In genomic region chr3:32455609-32456428, GRCh38 we compare ENCODE assay signal across 13 cellular contexts. TPM values are rescaled to one million over a fixed set of nuclear protein-coding genes. Genes with fewer than 3 reads are reported as not detected.
DNase-seq lines count a peak whose midpoint lies in the region; TF ChIP-seq lines count a peak whose summit lies in the region.
"Had no signal": no experiment of that assay in that cellular context is flagged by ENCODE, and none has a peak within 500 bp of the region (broad histone marks: within the 10 kb centered on the region; RNA-seq: fewer than 3 reads in every experiment).

No MANE protein-coding gene starts in this region.

- TF ChIP-seq CTCF in VCaP (conservative IDR thresholded peaks at IDR 0.05) (no peak), type B pancreatic cell (conservative IDR thresholded peaks at IDR 0.05) (no peak), SK-N-SH (IDR thresholded peaks at IDR 0.05) (no peak), sigmoid colon (IDR thresholded peaks at IDR 0.05) (no peak)

- peaks cover 0 to 9% of the 10 kb centered on the region in 2 experiments for H3K36me3 ChIP-seq in SK-N-SH (replicated peaks in 1 of 2; ENCODE audit: control insufficient read depth in 1 of 2, insufficient read depth in 2 of 2, low read length in 1 of 2)
- H3K36me3 ChIP-seq in sigmoid colon: no peaks in the 10 kb centered on the region

- no peaks in the 10 kb centered on the region for H4K20me1 ChIP-seq in SK-N-SH (ENCODE audit: insufficient read depth)

- H3K4me3 ChIP-seq in SK-N-SH (ENCODE audit: low read depth in 2 of 2, low read length in 1 of 2) (no peak overlapping the region), sigmoid colon (no peak overlapping the region)

- peaks cover 18% of the 10 kb centered on the region for H3K36me3 Mint-ChIP-seq in activated naive CD4-positive, alpha-beta T cell treated with anti-CD3 and anti-CD28 coated beads, Interleukin-2, amount 50 U/mL, for 24 hours
- H3K36me3 Mint-ChIP-seq in type B pancreatic cell: peaks cover 18% of the 10 kb centered on the region

- no peak overlapping the region for H3K9ac ChIP-seq in SK-N-SH

- CTCF ChIA-PET in SK-N-SH (lab: Yijun Ruan, JAX): interaction anchor here (6.6 kb wide), 1 partner anchor 12 kb away, joined by 52 read pairs; no protein-coding TSS in a partner anchor

- peak overlapping the region; percentile 94 for H3K27ac Mint-ChIP-seq in activated naive CD4-positive, alpha-beta T cell treated with anti-CD3 and anti-CD28 coated beads, Interleukin-2, amount 50 U/mL, for 24 hours
- no peak overlapping the region for H3K27ac Mint-ChIP-seq in type B pancreatic cell

- peaks cover 5% of the 10 kb centered on the region for H3K9me3 Mint-ChIP-seq in activated naive CD4-positive, alpha-beta T cell treated with anti-CD3 and anti-CD28 coated beads, Interleukin-2, amount 50 U/mL, for 24 hours
- peaks cover 4% of the 10 kb centered on the region for H3K9me3 Mint-ChIP-seq in type B pancreatic cell
- H3K9me3 Mint-ChIP-seq: immature natural killer cell had no signal

- no peak overlapping the region for H3K4me2 ChIP-seq in SK-N-SH

- H3K4me1 ChIP-seq in SK-N-SH (ENCODE audit: control insufficient read depth in 1 of 2, insufficient read depth in 2 of 2, low read depth in 1 of 2, low read length in 1 of 2): peaks cover 0 to 7% of the 10 kb centered on the region in 2 experiments; a peak in 2 of 4 replicates
- no peaks in the 10 kb centered on the region for H3K4me1 ChIP-seq in sigmoid colon

- no peak for TF ChIP-seq POLR2A in sigmoid colon (IDR thresholded peaks at IDR 0.05)

- intact Hi-C loops in sigmoid colon (cut with DNase I): no loop called here

- no peak for TF ChIP-seq EP300 in SK-N-SH (IDR thresholded peaks at IDR 0.05; ENCODE audit: borderline replicate concordance in 1 of 2, low read depth in 1 of 2, low read length in 1 of 2)
- no peak for TF ChIP-seq EP300 in sigmoid colon (IDR thresholded peaks at IDR 0.05)

- H3K4me1 Mint-ChIP-seq in activated naive CD4-positive, alpha-beta T cell treated with anti-CD3 and anti-CD28 coated beads, Interleukin-2, amount 50 U/mL, for 24 hours: peaks cover 55% of the 10 kb centered on the region
- peaks cover 33% of the 10 kb centered on the region for H3K4me1 Mint-ChIP-seq in type B pancreatic cell (ENCODE audit: unreplicated experiment)

- no peaks in the 10 kb centered on the region for H3K9me2 ChIP-seq in SK-N-SH

- H3F3A ChIP-seq in SK-N-SH (replicated peaks; ENCODE audit: insufficient read depth): no peaks in the 10 kb centered on the region

- no peak overlapping the region for H2AFZ ChIP-seq in SK-N-SH (ENCODE audit: low read depth)

- no peak for TF ChIP-seq RAD21 in SK-N-SH (IDR thresholded peaks at IDR 0.05; ENCODE audit: low read length)

- DNase-seq in activated naive CD4-positive, alpha-beta T cell treated with anti-CD3 and anti-CD28 coated beads, Interleukin-2, amount 50 U/mL, for 16 hours: no peak
- DNase-seq in iPS-NIHi7 (ENCODE audit: extremely low spot score) (peak; percentile 7), type B pancreatic cell (ENCODE audit: extremely low spot score, unreplicated experiment) (peak; percentile 27), SK-N-SH (no peak), sigmoid colon (no peak), HT-29 (ENCODE audit: low spot score) (no peak)
- DNase-seq: activated gamma-delta T cell, GDM1, immature natural killer cell, NCI-H2171, PC-3 had no signal

- H3K27me3 ChIP-seq in SK-N-SH (ENCODE audit: insufficient read depth) (no peaks in the 10 kb centered on the region), sigmoid colon (no peaks in the 10 kb centered on the region)

- H3K4me3 Mint-ChIP-seq in activated naive CD4-positive, alpha-beta T cell treated with anti-CD3 and anti-CD28 coated beads, Interleukin-2, amount 50 U/mL, for 24 hours: peak overlapping the region; percentile 62
- no peak overlapping the region for H3K4me3 Mint-ChIP-seq in type B pancreatic cell
- H3K4me3 Mint-ChIP-seq: immature natural killer cell had no signal

- H3K27me3 Mint-ChIP-seq in activated naive CD4-positive, alpha-beta T cell treated with anti-CD3 and anti-CD28 coated beads, Interleukin-2, amount 50 U/mL, for 24 hours: no peaks in the 10 kb centered on the region
- H3K27me3 Mint-ChIP-seq in type B pancreatic cell: peaks cover 3% of the 10 kb centered on the region

- H3K9me3 ChIP-seq in SK-N-SH (no peaks in the 10 kb centered on the region), sigmoid colon (no peaks in the 10 kb centered on the region)

- H3K27ac ChIP-seq in VCaP (peak overlapping the region; percentile 39; the same call in 1 of the 2 replicates), SK-N-SH (ENCODE audit: low read depth in 2 of 2, low read length in 1 of 2) (no peak overlapping the region), sigmoid colon (no peak overlapping the region)

- POLR2A ChIA-PET in SK-N-SH (lab: Yijun Ruan, JAX): no interaction called here

- 94% methylated on average over 13 of the region's 15 CpGs for WGBS in SK-N-SH (ENCODE audit: low lambda C conversion rate)
- 83 to 91% methylated on average over 15 of the region's 15 CpGs for WGBS in sigmoid colon, 2 donors

- H3K79me2 ChIP-seq in SK-N-SH (ENCODE audit: insufficient read depth): no peaks in the 10 kb centered on the region

TF ChIP-seq in SK-N-SH, 30 proteins besides CTCF, POLR2A, EP300 and RAD21:
- TF ChIP-seq USF1 (IDR thresholded peaks at IDR 0.05; ENCODE audit: borderline replicate concordance, low read depth) (no peak), ELF1 (IDR thresholded peaks at IDR 0.05) (no peak), RFX5 (IDR thresholded peaks at IDR 0.05; ENCODE audit: low read length) (no peak), ZBTB33 (IDR thresholded peaks at IDR 0.05; ENCODE audit: borderline replicate concordance, low read depth) (no peak), MAX (IDR thresholded peaks at IDR 0.05; ENCODE audit: low read depth) (no peak), SMC3 (IDR thresholded peaks at IDR 0.05; ENCODE audit: low read depth, low read length) (no peak), EZH2phosphoT487 (IDR thresholded peaks at IDR 0.05; ENCODE audit: borderline replicate concordance, low read depth) (no peak), USF2 (IDR thresholded peaks at IDR 0.05; ENCODE audit: borderline replicate concordance, low read depth, low read length) (no peak), PBX3 (IDR thresholded peaks at IDR 0.05) (no peak), TEAD4 (IDR thresholded peaks at IDR 0.05; ENCODE audit: borderline replicate concordance, insufficient read depth) (no peak), FOXM1 (IDR thresholded peaks at IDR 0.05; ENCODE audit: low read depth) (no peak), RXRA (IDR thresholded peaks at IDR 0.05; ENCODE audit: borderline replicate concordance, low read depth) (no peak), TCF12 (IDR thresholded peaks at IDR 0.05) (no peak), MEF2A (IDR thresholded peaks at IDR 0.05; ENCODE audit: borderline replicate concordance, low read depth) (no peak), FOSL2 (IDR thresholded peaks at IDR 0.05; ENCODE audit: borderline replicate concordance, low read depth) (no peak)

RNA-seq across cellular contexts. Expression of gene CMTM6, which starts 46.8 kb away (rescaled TPM):
- total RNA-seq in type B pancreatic cell (ENCODE audit: low replicate concordance) (37.5 and 51.2 TPM in 2 replicates), sigmoid colon (10 to 100 TPM; 37.7 to 82.0 (median 55.4) TPM)
- polyA plus RNA-seq in SK-N-SH (2012; rRNA removed) (29.8 and 37.8 TPM in 2 replicates), sigmoid colon (10 to 100 TPM; 19.9 to 36.8 (median 21.0) TPM)
- 54.7 and 70.8 TPM in 2 replicates for polyA plus RNA-seq in SK-N-SH (2012; cell fraction: cytosol; rRNA removed)
- 5.2 and 13.8 TPM in 2 replicates for polyA plus RNA-seq in SK-N-SH (2012; cell fraction: nucleus; rRNA removed)
- 38.6 and 44.1 TPM in 2 replicates for total RNA-seq in HT-29 (2014; rRNA removed; shearing (Covaris generic))

Comparison
In these comparisons a context has a peak if more than half of its experiments do, and no peak if none do; other contexts are left out.
1. DNase-seq: peak in iPS-NIHi7 (single experiment) and type B pancreatic cell (single experiment); none in activated naive CD4-positive, alpha-beta T cell treated with anti-CD3 and anti-CD28 coated beads, Interleukin-2, amount 50 U/mL, for 16 hours (single experiment), SK-N-SH (single experiment), sigmoid colon (single experiment) and HT-29 (single experiment).